8 cellular contexts compared by ENCODE assay signal in the genomic region with DNA sequence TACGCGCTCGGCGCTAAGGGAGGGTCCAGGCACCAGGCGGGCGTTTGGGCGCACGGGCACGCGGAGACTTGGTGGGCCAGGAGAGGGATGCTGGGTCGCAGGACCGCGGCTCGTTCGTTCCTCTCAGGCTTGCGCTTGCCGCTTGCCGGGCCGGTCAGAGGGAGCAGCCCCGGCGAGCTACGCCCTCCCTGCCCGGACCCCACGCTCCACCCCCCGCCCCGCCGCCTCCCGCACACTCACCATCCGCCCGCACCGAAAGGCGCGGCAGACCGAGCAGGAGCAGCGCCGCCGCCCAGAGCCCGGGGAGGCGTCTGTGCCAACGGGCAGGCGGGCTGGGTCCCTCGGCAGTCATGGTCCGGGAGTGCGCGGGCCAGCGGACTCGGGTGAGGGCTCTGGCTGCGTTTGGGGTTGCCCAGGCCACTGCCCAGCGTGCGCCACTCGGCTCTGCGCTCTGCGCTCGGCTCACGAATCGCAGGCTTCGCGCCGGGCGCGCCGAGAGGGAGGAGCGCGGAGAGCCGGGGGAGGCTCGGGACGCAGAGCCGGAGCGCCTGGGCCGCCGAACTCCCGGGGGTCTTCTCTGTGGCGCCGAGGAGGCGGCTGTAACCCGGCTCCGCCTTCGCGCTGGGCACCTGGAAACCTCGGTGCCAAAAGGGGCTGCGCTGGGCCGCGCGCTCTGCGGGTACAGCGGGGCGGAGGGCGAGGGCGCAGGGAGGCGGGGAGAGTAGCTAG. TPM values are rescaled to one million over a fixed set of nuclear protein-coding genes. Genes with fewer than 3 reads are reported as not detected.
DNase-seq lines count a peak whose midpoint lies in the region; ATAC-seq and TF ChIP-seq lines count a peak whose summit lies in the region.

SUSD5 (minus strand) TSS at position 365 of the 729 bp plus-strand sequence; CDS start at position 352, 13 bp downstream.

- no peaks in the 10 kb centered on the region for H3K9me3 ChIP-seq in stomach smooth muscle (ENCODE audit: control insufficient read depth in 2 of 2, low read length in 2 of 2)
- H3K9me3 ChIP-seq in OCI-LY7 (ENCODE audit: low read length) = no peaks in the 10 kb centered on the region
- H3K9me3 ChIP-seq in Peyer's patch = no peaks in the 10 kb centered on the region

- H3K27me3 Mint-ChIP-seq in activated CD4-positive, alpha-beta memory T cell treated with anti-CD3 and anti-CD28 coated beads, Interleukin-2, amount 10 ng/mL, durations not matched to agents 7 days and 5 days = peaks cover 65% of the 10 kb centered on the region

- no TSS peak for BruUV-seq in OCI-LY7 (replicated peaks; lab: Mats Ljungman, UMichigan)

- no peaks in the 10 kb centered on the region for H3K9me3 Mint-ChIP-seq in activated CD4-positive, alpha-beta memory T cell treated with anti-CD3 and anti-CD28 coated beads, Interleukin-2, amount 10 ng/mL, durations not matched to agents 7 days and 5 days

- H3K79me2 ChIP-seq in OCI-LY7 (ENCODE audit: insufficient read depth, low read depth, low read length) = no peaks in the 10 kb centered on the region

- H3K27ac Mint-ChIP-seq in activated CD4-positive, alpha-beta memory T cell treated with anti-CD3 and anti-CD28 coated beads, Interleukin-2, amount 10 ng/mL, durations not matched to agents 7 days and 5 days = no peak within 1 kb of the TSS

- H3K4me1 ChIP-seq in stomach smooth muscle (ENCODE audit: control insufficient read depth, insufficient read depth, low read length) (peaks cover 7% of the 10 kb centered on the region), OCI-LY7 (ENCODE audit: insufficient read depth, low read length, poor library complexity, severe bottlenecking) (no peaks in the 10 kb centered on the region), Peyer's patch (peaks cover 0 to 8% (median 0%) of the 10 kb centered on the region in 4 donors)

- peaks cover 9% of the 10 kb centered on the region for H3K4me1 Mint-ChIP-seq in activated CD4-positive, alpha-beta memory T cell treated with anti-CD3 and anti-CD28 coated beads, Interleukin-2, amount 10 ng/mL, durations not matched to agents 7 days and 5 days

- no peaks in the 10 kb centered on the region for H3K9me2 ChIP-seq in OCI-LY7 (ENCODE audit: insufficient read depth, low read length)

- intact Hi-C loops in Right ventricle myocardium inferior (cut with DNase I) (no loop called here), cardiac septum (cut with DNase I) (no loop called here), OCI-LY7 (cut with micrococcal nuclease; ENCODE audit: unreplicated experiment) (no loop called here)

- H3K27ac ChIP-seq in stomach smooth muscle (ENCODE audit: low read length) (no peak within 1 kb of the TSS), OCI-LY7 (ENCODE audit: low read depth, low read length, poor library complexity, severe bottlenecking) (no peak within 1 kb of the TSS), Peyer's patch (no peak within 1 kb of the TSS)

- no peak for TF ChIP-seq POLR2A in Peyer's patch (IDR thresholded peaks at IDR 0.05)

- no peak within 1 kb of the TSS for H2AFZ ChIP-seq in OCI-LY7 (ENCODE audit: low read length)

- CTCF ChIA-PET in activated CD4-positive, alpha-beta memory T cell treated with anti-CD3 and anti-CD28 coated beads, Interleukin-2, amount 10 ng/mL, durations not matched to agents 7 days and 5 days (lab: Charles Lee) = no interaction called here
- CTCF ChIA-PET in OCI-LY7 (lab: Charles Lee; ENCODE audit: unreplicated experiment) = no interaction called here

- no peaks in the 10 kb centered on the region for H4K20me1 ChIP-seq in OCI-LY7 (ENCODE audit: insufficient read depth, low read length)

- H3K27me3 ChIP-seq in stomach smooth muscle (ENCODE audit: control insufficient read depth in 1 of 2, insufficient read depth in 2 of 2, low read length in 2 of 2) (peaks cover 10 to 13% of the 10 kb centered on the region in 2 donors), Peyer's patch (peaks cover 0 to 12% of the 10 kb centered on the region in 2 donors)

- peak; percentile 48 for ATAC-seq in Right ventricle myocardium inferior

- DNase-seq in Right ventricle myocardium inferior (ENCODE audit: missing footprints) (no peak), cardiac septum (ENCODE audit: low spot score) (no peak), astrocyte of the hippocampus (ENCODE audit: low read depth, low spot score) (peak; percentile 85), iris pigment epithelial cell (ENCODE audit: low read depth) (peak; percentile 51), OCI-LY7 (ENCODE audit: low spot score) (no peak), Peyer's patch (no peak)
- DNase-seq in activated CD4-positive, alpha-beta memory T cell treated with anti-CD3 and anti-CD28 coated beads, Interleukin-2, amount 10 ng/mL, durations not matched to agents 7 days and 5 days = no peak

- POLR2A ChIA-PET in activated CD4-positive, alpha-beta memory T cell treated with anti-CD3 and anti-CD28 coated beads, Interleukin-2, amount 10 ng/mL, durations not matched to agents 7 days and 5 days (lab: Charles Lee) = no interaction called here
- POLR2A ChIA-PET in OCI-LY7 (lab: Charles Lee) = interaction anchor here (0.5 kb wide), 1 partner anchor 462 kb away, joined by 3 read pairs; no protein-coding TSS in a partner anchor

- TF ChIP-seq CTCF in OCI-LY7 (conservative IDR thresholded peaks at IDR 0.05; ENCODE audit: low read length) (no peak), Peyer's patch (IDR thresholded peaks at IDR 0.05) (no peak)

- no peak within 1 kb of the TSS for H3K4me2 ChIP-seq in OCI-LY7 (ENCODE audit: low read length)

- H3K4me3 ChIP-seq in stomach smooth muscle (ENCODE audit: low read length in 2 of 2) (peak within 1 kb of the TSS; percentile 53 to 61), OCI-LY7 (ENCODE audit: low read depth, low read length, poor library complexity, severe bottlenecking) (no peak within 1 kb of the TSS), Peyer's patch (peak within 1 kb of the TSS in 2 of 4 donors; percentile 19 to 44)

- H3K4me3 Mint-ChIP-seq in activated CD4-positive, alpha-beta memory T cell treated with anti-CD3 and anti-CD28 coated beads, Interleukin-2, amount 10 ng/mL, durations not matched to agents 7 days and 5 days = no peak within 1 kb of the TSS

- no peak within 1 kb of the TSS for H3K9ac ChIP-seq in stomach smooth muscle (ENCODE audit: low read length in 2 of 2)

- H3K36me3 ChIP-seq in stomach smooth muscle (ENCODE audit: control insufficient read depth in 2 of 2, insufficient read depth in 2 of 2, low read length in 2 of 2) = no peaks in the 10 kb centered on the region
- H3K36me3 ChIP-seq in OCI-LY7 (ENCODE audit: insufficient read depth, low read length) = no peaks in the 10 kb centered on the region
- no peaks in the 10 kb centered on the region for H3K36me3 ChIP-seq in Peyer's patch

- H3K36me3 Mint-ChIP-seq in activated CD4-positive, alpha-beta memory T cell treated with anti-CD3 and anti-CD28 coated beads, Interleukin-2, amount 10 ng/mL, durations not matched to agents 7 days and 5 days (ENCODE audit: low read depth) = no peaks in the 10 kb centered on the region

RNA-seq across cellular contexts. Expression of gene SUSD5, which starts in this region (rescaled TPM):
- total RNA-seq in Right ventricle myocardium inferior (2.8 TPM), cardiac septum (0.78 TPM), OCI-LY7 (2022) (not detected in 2 replicates), Peyer's patch (under 1 TPM in 3 of 4 donors, not detected in 1; 0.18 to 0.85 (median 0.40) TPM)
- not detected for total RNA-seq in activated CD4-positive, alpha-beta memory T cell treated with anti-CD3 and anti-CD28 coated beads, Interleukin-2, amount 10 ng/mL, durations not matched to agents 7 days and 5 days
- total RNA-seq in OCI-LY7 (2014; rRNA removed; shearing (Covaris generic)) = not detected in 2 replicates

Comparison
In these comparisons a context has a peak if more than half of its experiments do, and no peak if none do; other contexts are left out.
1. DNase-seq: peak in astrocyte of the hippocampus (single experiment) and iris pigment epithelial cell (single experiment); none in Right ventricle myocardium inferior (single experiment), cardiac septum (single experiment), activated CD4-positive, alpha-beta memory T cell treated with anti-CD3 and anti-CD28 coated beads, Interleukin-2, amount 10 ng/mL, durations not matched to agents 7 days and 5 days (single experiment), OCI-LY7 (single experiment) and Peyer's patch (0 of 3).